Comparison of ENCODE assay signal across 8 cellular contexts in genomic region chr19:39389621-39390414, GRCh38. TPM values are rescaled to one million over a fixed set of nuclear protein-coding genes. Genes with fewer than 3 reads are reported as not detected.
A peak's percentile ranks its signal among the peaks of the same experiment; 100 is the strongest.
DNase-seq lines count a peak whose midpoint lies in the region; ATAC-seq, FAIRE-seq and TF ChIP-seq lines count a peak whose summit lies in the region.

No MANE protein-coding gene starts in this region.

- 80% methylated on average over 13 of the region's 13 CpGs for WGBS in A549 (ENCODE audit: missing lambda C conversion rate)

- in situ Hi-C loops in brain microvascular endothelial cell (cut with HindIII; ENCODE audit: low pct_ligation_motif_present, low sequenced_read_pairs) = no loop called here

- H3K4me3 ChIP-seq in A549 (peak overlapping the region; percentile 68), HL-60 (replicated peaks; ENCODE audit: insufficient read depth, low read length) (peak overlapping the region; percentile 84), brain microvascular endothelial cell (ENCODE audit: low read depth, low read length) (peak overlapping the region; percentile 99)

- no peak for TF ChIP-seq POLR2A in A549 (IDR thresholded peaks at IDR 0.05; ENCODE audit: low read length)

- no peak for DNase-seq in A549 (ENCODE audit: low read depth in 1 of 2, low spot score in 1 of 2)
- DNase-seq in HL-60 (ENCODE audit: low read depth in 1 of 2, low spot score in 1 of 2) = no peak
- DNase-seq in brain microvascular endothelial cell = no peak
- no peak for DNase-seq in mesothelial cell of epicardium (ENCODE audit: low spot score in 2 of 2, unreplicated experiment in 2 of 2)
- no peak for DNase-seq in T1000 (lab: John Stamatoyannopoulos, UW)
- DNase-seq in DMS153 treated with DMSO at 0.1 percent for 48 hours (lab: John Stamatoyannopoulos, UW; ENCODE audit: unreplicated experiment) = no peak
- DNase-seq in NCI-H1930 (lab: John Stamatoyannopoulos, UW) = no peak

- H3K4me3 Mint-ChIP-seq in mesothelial cell of epicardium = peak overlapping the region; percentile 90

- peaks cover 15% of the 10 kb centered on the region; the same call in 2 of the 3 replicates for H3K4me1 ChIP-seq in A549

- TF ChIP-seq RAD21 in A549 (conservative IDR thresholded peaks at IDR 0.05 in 1 of 2, IDR thresholded peaks at IDR 0.05 in 1 of 2) = no peak

- peaks cover 18% of the 10 kb centered on the region for H3K4me1 Mint-ChIP-seq in mesothelial cell of epicardium

- H3K4me2 ChIP-seq in A549 = peak overlapping the region; percentile 91

- TF ChIP-seq EP300 in A549 (IDR thresholded peaks at IDR 0.05) = no peak

- H3K36me3 ChIP-seq in brain microvascular endothelial cell (replicated peaks) = peaks cover 53% of the 10 kb centered on the region

- peak; percentile 18 for FAIRE-seq in A549 (lab: Jason Lieb, UNC)

- H3K27ac Mint-ChIP-seq in mesothelial cell of epicardium = peak overlapping the region; percentile 99

- H3K9me3 ChIP-seq in A549 = no peaks in the 10 kb centered on the region

- CTCF ChIA-PET in A549 (lab: Yijun Ruan, JAX) = interaction anchor here (1.4 to 21.4 kb wide), 8 partner anchors 8 to 143 kb away, joined by 3 to 457 read pairs (median 14); partner anchors contain the start of genes EID2B, PLEKHG2 and RPS16

- peaks cover 19% of the 10 kb centered on the region for H3K36me3 Mint-ChIP-seq in mesothelial cell of epicardium

- ATAC-seq in A549 (no peak), HG02870 (IDR thresholded peaks at IDR 0.05; ENCODE audit: unreplicated experiment) (no peak)

- no peaks in the 10 kb centered on the region for H3K27me3 Mint-ChIP-seq in mesothelial cell of epicardium (ENCODE audit: low read depth)

- H3K9me3 Mint-ChIP-seq in mesothelial cell of epicardium = no peaks in the 10 kb centered on the region

- TF ChIP-seq CTCF in A549 (IDR thresholded peaks at IDR 0.05) (no peak), HL-60 (IDR thresholded peaks at IDR 0.05; ENCODE audit: insufficient read depth, low read length) (no peak), brain microvascular endothelial cell (IDR thresholded peaks at IDR 0.05; ENCODE audit: low read depth, low read length, missing control alignments) (no peak), mesothelial cell of epicardium (IDR thresholded peaks at IDR 0.05; ENCODE audit: unreplicated experiment) (no peak)

- no peaks in the 10 kb centered on the region for H3K27me3 ChIP-seq in HL-60 (ENCODE audit: insufficient read depth, poor library complexity, severe bottlenecking)
- H3K27me3 ChIP-seq in brain microvascular endothelial cell (replicated peaks) = no peaks in the 10 kb centered on the region

- POLR2A ChIA-PET in A549 (lab: Yijun Ruan, JAX) = no interaction called here

- peak overlapping the region; percentile 89 to 90 for H3K27ac ChIP-seq in A549
- H3K27ac ChIP-seq in HL-60 (replicated peaks) = peak overlapping the region; percentile 99
- no peak overlapping the region for H3K27ac ChIP-seq in brain microvascular endothelial cell

TF ChIP-seq in A549, 52 proteins besides CTCF, POLR2A, EP300 and RAD21:
- no peak for TF ChIP-seq ESRRA (IDR thresholded peaks at IDR 0.05; ENCODE audit: borderline replicate concordance, low read length)
- no peak for TF ChIP-seq ZSCAN20 (CRISPR knock-in tag; IDR thresholded peaks at IDR 0.05)
- TF ChIP-seq RNF2 (IDR thresholded peaks at IDR 0.05; ENCODE audit: borderline replicate concordance, low read depth) = no peak
- TF ChIP-seq RCOR1 (IDR thresholded peaks at IDR 0.05; ENCODE audit: low read depth, low read length) = no peak
- TF ChIP-seq FOSB (CRISPR knock-in tag; IDR thresholded peaks at IDR 0.05) = 0 out of 2 replicates have a peak, but pooled peaks have one; percentile 11
- TF ChIP-seq POLR2AphosphoS2 (conservative IDR thresholded peaks at IDR 0.05; ENCODE audit: low read length) = peak; percentile 74; the same call in 1 of the 2 replicates
- no peak for TF ChIP-seq BHLHE40 (IDR thresholded peaks at IDR 0.05; ENCODE audit: low read depth, low read length)
- no peak for TF ChIP-seq FOXS1 (CRISPR knock-in tag; IDR thresholded peaks at IDR 0.05)

RNA-seq across cellular contexts. Expression of gene PAF1, which starts 1.1 kb away (rescaled TPM):
- 73.0 and 103 TPM in 2 replicates for polyA plus RNA-seq in A549 (2011; rRNA removed)
- 72.7 and 76.5 TPM in 2 replicates for polyA plus RNA-seq in A549 (2012; cell fraction: cytosol; rRNA removed)
- 133 and 138 TPM in 2 replicates for polyA plus RNA-seq in A549 (2012; cell fraction: nucleus; rRNA removed)
- 89.4 to 110 TPM (median 108 TPM) in 3 replicates for polyA plus RNA-seq in A549 (2017; fragmentation: RNase III; extraction: RNeasy Plus Mini Kit Qiagen cat#74134 plus additional on column Dnase treatment)
- 77.6 and 78.1 TPM in 2 replicates for polyA minus RNA-seq in A549 (2011; rRNA and poly(A)+ RNA removed)
- total RNA-seq in mesothelial cell of epicardium = 41.4 to 47.8 TPM (median 42.9 TPM) in 3 replicates

RNA-seq across cellular contexts. Expression of gene MED29, which starts 1.4 kb away (rescaled TPM):
- polyA plus RNA-seq in A549 (2011; rRNA removed) (55.7 and 57.5 TPM in 2 replicates), A549 (2017; fragmentation: RNase III; extraction: RNeasy Plus Mini Kit Qiagen cat#74134 plus additional on column Dnase treatment) (47.7 to 50.7 TPM (median 48.7 TPM) in 3 replicates)
- polyA plus RNA-seq in A549 (2012; cell fraction: cytosol; rRNA removed) = 62.4 and 81.8 TPM in 2 replicates
- polyA plus RNA-seq in A549 (2012; cell fraction: nucleus; rRNA removed) = 48.3 and 60.2 TPM in 2 replicates
- polyA minus RNA-seq in A549 (2011; rRNA and poly(A)+ RNA removed) = 48.8 and 57.0 TPM in 2 replicates
- 35.6 to 39.2 TPM (median 36.1 TPM) in 3 replicates for total RNA-seq in mesothelial cell of epicardium

RNA-seq across cellular contexts. Expression of gene ZFP36, which starts 16.8 kb away (rescaled TPM):
- polyA plus RNA-seq in A549 (2011; rRNA removed) = 29.1 and 35.6 TPM in 2 replicates
- 37.1 and 59.9 TPM in 2 replicates for polyA plus RNA-seq in A549 (2012; cell fraction: cytosol; rRNA removed)
- polyA plus RNA-seq in A549 (2012; cell fraction: nucleus; rRNA removed) = 113 and 124 TPM in 2 replicates
- 16.5 to 22.1 TPM (median 18.3 TPM) in 3 replicates for polyA plus RNA-seq in A549 (2017; fragmentation: RNase III; extraction: RNeasy Plus Mini Kit Qiagen cat#74134 plus additional on column Dnase treatment)
- 13.2 and 18.9 TPM in 2 replicates for polyA minus RNA-seq in A549 (2011; rRNA and poly(A)+ RNA removed)
- 111 to 113 TPM (median 111 TPM) in 3 replicates for total RNA-seq in mesothelial cell of epicardium

RNA-seq across cellular contexts. Expression of gene PLEKHG2, which starts 22.7 kb away (rescaled TPM):
- polyA plus RNA-seq in A549 (2011; rRNA removed) (21.6 and 35.1 TPM in 2 replicates), A549 (2017; fragmentation: RNase III; extraction: RNeasy Plus Mini Kit Qiagen cat#74134 plus additional on column Dnase treatment) (32.2 to 41.7 TPM (median 39.1 TPM) in 3 replicates)
- polyA plus RNA-seq in A549 (2012; cell fraction: cytosol; rRNA removed) = 17.7 and 23.5 TPM in 2 replicates
- polyA plus RNA-seq in A549 (2012; cell fraction: nucleus; rRNA removed) = 94.8 and 104 TPM in 2 replicates
- polyA minus RNA-seq in A549 (2011; rRNA and poly(A)+ RNA removed) = 43.4 and 45.6 TPM in 2 replicates
- 160 to 172 TPM (median 164 TPM) in 3 replicates for total RNA-seq in mesothelial cell of epicardium

RNA-seq across cellular contexts. Expression of gene RPS16, which starts 45.9 kb away (rescaled TPM):
- polyA plus RNA-seq in A549 (2011; rRNA removed) (4,855 and 5,722 TPM in 2 replicates), A549 (2017; fragmentation: RNase III; extraction: RNeasy Plus Mini Kit Qiagen cat#74134 plus additional on column Dnase treatment) (4,280 to 4,348 TPM (median 4,297 TPM) in 3 replicates)
- polyA plus RNA-seq in A549 (2012; cell fraction: cytosol; rRNA removed) = 15,003 and 17,959 TPM in 2 replicates
- polyA plus RNA-seq in A549 (2012; cell fraction: nucleus; rRNA removed) = 8,488 and 9,467 TPM in 2 replicates
- polyA minus RNA-seq in A549 (2011; rRNA and poly(A)+ RNA removed) = 5,249 and 5,947 TPM in 2 replicates
- 1,616 to 1,722 TPM (median 1,707 TPM) in 3 replicates for total RNA-seq in mesothelial cell of epicardium
